Comparison of ENCODE assay signal across 1 cellular context in genomic region chr20:46637861-46638366, GRCh38.
TF ChIP-seq lines count a peak whose summit lies in the region.

No MANE protein-coding gene starts in this region.

TF ChIP-seq in HepG2, 621 proteins besides CTCF, POLR2A, EP300 and RAD21 (continued from another document and continues in another):
- TF ChIP-seq SP1 (IDR thresholded peaks at IDR 0.05) (no peak), SP1 (CRISPR knock-in tag; IDR thresholded peaks at IDR 0.05) (0 out of 2 replicates have a peak, but pooled peaks have one; percentile 18), ZC3H4 (CRISPR knock-in tag; IDR thresholded peaks at IDR 0.05; ENCODE audit: borderline replicate concordance) (no peak), RBAK (CRISPR knock-in tag; IDR thresholded peaks at IDR 0.05) (no peak), MAFG (CRISPR knock-in tag; IDR thresholded peaks at IDR 0.05) (0 out of 2 replicates have a peak, but pooled peaks have one; percentile 29), CSRNP2 (CRISPR knock-in tag; conservative IDR thresholded peaks at IDR 0.05; ENCODE audit: low read depth) (no peak), ZNF629 (CRISPR knock-in tag; conservative IDR thresholded peaks at IDR 0.05) (0 out of 2 replicates have a peak, but pooled peaks have one; percentile 1), ZNF235 (CRISPR knock-in tag; IDR thresholded peaks at IDR 0.05; ENCODE audit: borderline replicate concordance) (0 out of 2 replicates have a peak, but pooled peaks have one; percentile 10), ELF1 (CRISPR knock-in tag; IDR thresholded peaks at IDR 0.05) (0 out of 2 replicates have a peak, but pooled peaks have one; percentile 0), HDAC6 (IDR thresholded peaks at IDR 0.05; ENCODE audit: low read depth, low read length) (no peak), ZNF891 (CRISPR knock-in tag; IDR thresholded peaks at IDR 0.05) (no peak), KLF16 (CRISPR knock-in tag; IDR thresholded peaks at IDR 0.05) (peak in 1 of 2 experiments; percentile 34; a peak in 1 of 4 replicates), RBM39 (IDR thresholded peaks at IDR 0.05; ENCODE audit: low read depth, low read length, poor library complexity, severe bottlenecking) (no peak), HNF1B (CRISPR knock-in tag; IDR thresholded peaks at IDR 0.05) (no peak), MAFF (IDR thresholded peaks at IDR 0.05; ENCODE audit: low read depth, low read length) (0 out of 2 replicates have a peak, but pooled peaks have one; percentile 7), ZNF546 (CRISPR knock-in tag; conservative IDR thresholded peaks at IDR 0.05) (0 out of 2 replicates have a peak, but pooled peaks have one; percentile 44), TERF1 (CRISPR knock-in tag; IDR thresholded peaks at IDR 0.05) (peak; percentile 34; the same call in 1 of the 2 replicates), PBX2 (CRISPR knock-in tag; IDR thresholded peaks at IDR 0.05) (0 out of 2 replicates have a peak, but pooled peaks have one; percentile 8), ZNF784 (CRISPR knock-in tag; IDR thresholded peaks at IDR 0.05; ENCODE audit: borderline replicate concordance) (0 out of 2 replicates have a peak, but pooled peaks have one; percentile 9), ZNF550 (CRISPR knock-in tag; IDR thresholded peaks at IDR 0.05; ENCODE audit: borderline replicate concordance) (peak; percentile 29; the same call in 1 of the 2 replicates), IKZF5 (CRISPR knock-in tag; IDR thresholded peaks at IDR 0.05) (0 out of 2 replicates have a peak, but pooled peaks have one; percentile 42), POLR2AphosphoS5 (IDR thresholded peaks at IDR 0.05; ENCODE audit: low read depth, low read length) (0 out of 2 replicates have a peak, but pooled peaks have one; percentile 12), RBM22 (optimal IDR thresholded peaks at IDR 0.05; ENCODE audit: low read length) (peak; percentile 59), HIVEP1 (CRISPR knock-in tag; IDR thresholded peaks at IDR 0.05) (0 out of 2 replicates have a peak, but pooled peaks have one; percentile 20), ZNF710 (CRISPR knock-in tag; IDR thresholded peaks at IDR 0.05; ENCODE audit: borderline replicate concordance) (peak; percentile 53; the same call in 1 of the 2 replicates), ZNF280B (CRISPR knock-in tag; IDR thresholded peaks at IDR 0.05; ENCODE audit: borderline replicate concordance) (peak; percentile 52), ZBTB37 (CRISPR knock-in tag; IDR thresholded peaks at IDR 0.05) (0 out of 2 replicates have a peak, but pooled peaks have one; percentile 33), MEIS1 (CRISPR knock-in tag; IDR thresholded peaks at IDR 0.05; ENCODE audit: borderline replicate concordance) (peak; percentile 9; the same call in 1 of the 2 replicates), PRPF4 (IDR thresholded peaks at IDR 0.05; ENCODE audit: low read depth, low read length, poor library complexity, severe bottlenecking) (peak; percentile 74), ZNF644 (CRISPR knock-in tag; IDR thresholded peaks at IDR 0.05; ENCODE audit: low read depth) (0 out of 2 replicates have a peak, but pooled peaks have one; percentile 20), ZNF10 (CRISPR knock-in tag; IDR thresholded peaks at IDR 0.05; ENCODE audit: borderline replicate concordance, low read depth) (no peak), AGO2 (optimal IDR thresholded peaks at IDR 0.05; ENCODE audit: low read depth, low read length) (no peak), TFDP2 (CRISPR knock-in tag; IDR thresholded peaks at IDR 0.05) (peak; percentile 16; the same call in 1 of the 2 replicates), MYC (CRISPR knock-in tag; IDR thresholded peaks at IDR 0.05; ENCODE audit: borderline replicate concordance) (no peak), ZNF574 (CRISPR knock-in tag; IDR thresholded peaks at IDR 0.05) (no peak), ZEB1 (IDR thresholded peaks at IDR 0.05; ENCODE audit: insufficient replicate concordance, low read depth) (peak; percentile 24), ZNF331 (CRISPR knock-in tag; IDR thresholded peaks at IDR 0.05) (no peak; the same call in 1 of the 2 replicates), HCFC1 (IDR thresholded peaks at IDR 0.05; ENCODE audit: low read depth, low read length) (no peak), ZSCAN9 (CRISPR knock-in tag; IDR thresholded peaks at IDR 0.05; ENCODE audit: borderline replicate concordance) (no peak), ZNF350 (CRISPR knock-in tag; IDR thresholded peaks at IDR 0.05; ENCODE audit: borderline replicate concordance, low read depth) (no peak), HMG20B (CRISPR knock-in tag; conservative IDR thresholded peaks at IDR 0.05) (0 out of 2 replicates have a peak, but pooled peaks have one; percentile 2), RXRB (CRISPR knock-in tag; IDR thresholded peaks at IDR 0.05; ENCODE audit: borderline replicate concordance) (no peak), JUN (CRISPR knock-in tag; IDR thresholded peaks at IDR 0.05) (no peak), SIN3A (IDR thresholded peaks at IDR 0.05; ENCODE audit: borderline replicate concordance, low read depth, low read length) (peak; percentile 36; the same call in 1 of the 2 replicates), GLI4 (CRISPR knock-in tag; IDR thresholded peaks at IDR 0.05; ENCODE audit: borderline replicate concordance) (0 out of 2 replicates have a peak, but pooled peaks have one; percentile 16)
